ENCODE assay signal across 9 cellular contexts in the genomic region with DNA sequence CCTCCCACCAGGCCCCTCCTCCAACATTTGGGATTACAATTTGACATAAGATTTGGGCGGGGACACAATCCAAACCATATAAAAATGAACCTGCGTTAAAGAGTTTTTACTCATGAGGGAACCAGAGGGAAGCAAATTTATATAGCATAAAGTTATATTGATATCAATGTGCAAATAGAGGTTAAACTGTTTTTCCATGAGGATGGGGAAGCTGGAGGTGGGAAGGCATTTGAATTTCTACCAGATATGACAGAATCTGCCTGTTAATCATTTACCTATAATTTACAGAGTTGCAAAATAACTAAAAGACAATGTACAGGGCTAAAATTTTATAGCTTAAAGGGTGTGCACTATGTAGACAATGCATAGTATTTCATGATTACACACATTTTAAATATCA.
"Had no signal": no experiment of that assay in that cellular context is flagged by ENCODE, and none has a peak within 500 bp of the region (broad histone marks: within the 10 kb centered on the region; RNA-seq: fewer than 3 reads in every experiment).

No MANE protein-coding gene starts in this region.

- H3K4me1 Mint-ChIP-seq: GM23338, H9 had no signal

- H3K9ac ChIP-seq: GM23248 had no signal

- H3K36me3 ChIP-seq: HAP-1 had no signal

- ATAC-seq: GM23338, HCT116 had no signal

- H3K9me3 Mint-ChIP-seq: H9 had no signal

- H3K9me3 ChIP-seq: HAP-1 had no signal

- H3K4me3 ChIP-seq: GM23248, GM23338, HAP-1 had no signal

- H3K4me3 Mint-ChIP-seq: GM23338, H9, HFFc6 had no signal

- H3K4me1 ChIP-seq: HAP-1 had no signal

- DNase-seq: GM23248, GOT3, H7, H9, HCEC 1CT, HFFc6 had no signal

- H3K27ac Mint-ChIP-seq: GM23338, H9, HFFc6 had no signal

- H3K27ac ChIP-seq: GM23248 had no signal
